Comparison of ENCODE assay signal across 6 cellular contexts in the genomic region with DNA sequence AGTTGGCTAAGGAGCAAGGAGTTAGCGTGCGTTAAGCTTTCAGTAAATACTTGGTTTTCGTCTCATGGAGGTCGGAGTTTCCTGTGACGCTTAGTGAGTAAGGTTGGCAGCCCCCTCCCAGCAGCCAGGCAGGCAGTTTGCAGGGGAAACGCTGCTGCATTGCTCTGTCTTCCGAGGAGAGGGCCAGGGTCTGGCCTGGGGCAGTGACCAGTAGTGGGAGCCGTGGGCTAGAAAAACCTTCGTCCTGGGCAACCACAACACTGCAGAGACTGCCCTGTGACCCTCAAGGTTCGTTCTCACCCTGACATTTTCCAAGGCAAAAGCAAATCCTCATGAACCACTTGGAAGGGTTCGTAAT. TPM values are rescaled to one million over a fixed set of nuclear protein-coding genes. Genes with fewer than 3 reads are reported as not detected.
DNase-seq lines count a peak whose midpoint lies in the region; ATAC-seq and TF ChIP-seq lines count a peak whose summit lies in the region.

No MANE protein-coding gene starts in this region.

- POLR2A ChIA-PET in CD4-positive, alpha-beta T cell (lab: Charles Lee), result interaction anchor here (0.8 to 3.3 kb wide), 12 partner anchors 10 to 1077 kb away, joined by 3 to 18 read pairs (median 6); a partner anchor contains a TSS

- H3K4me3 Mint-ChIP-seq in CD4-positive, alpha-beta T cell, result peak overlapping the region; percentile 98

- no peaks in the 10 kb centered on the region for H3K9me2 ChIP-seq in Karpas-422 (replicated peaks; ENCODE audit: insufficient read depth, low read length)

- no peaks in the 10 kb centered on the region for H3K27me3 Mint-ChIP-seq in CD4-positive, alpha-beta T cell

- no peak for TF ChIP-seq POLR2A in spleen (IDR thresholded peaks at IDR 0.05)

- peaks cover 19% of the 10 kb centered on the region for H3K36me3 Mint-ChIP-seq in CD4-positive, alpha-beta T cell (ENCODE audit: low read depth)

- H3K4me1 ChIP-seq in Karpas-422 (ENCODE audit: low read length), result peaks cover 49% of the 10 kb centered on the region
- peaks cover 4 to 7% of the 10 kb centered on the region in 2 donors for H3K4me1 ChIP-seq in esophagus (ENCODE audit: control insufficient read depth in 2 of 2, insufficient read depth in 2 of 2, low read length in 1 of 2)
- peaks cover 40 to 93% (median 81%) of the 10 kb centered on the region in 6 donors for H3K4me1 ChIP-seq in spleen

- H3K27me3 ChIP-seq in CD4-positive, alpha-beta T cell (ENCODE audit: control insufficient read depth, insufficient read depth, low read length), result no peaks in the 10 kb centered on the region
- H3K27me3 ChIP-seq in Karpas-422 (ENCODE audit: low read length) (no peaks in the 10 kb centered on the region), esophagus (ENCODE audit: control insufficient read depth in 1 of 2, insufficient read depth in 2 of 2, low read length in 2 of 2) (no peaks in the 10 kb centered on the region), spleen (replicated peaks in 1 of 7) (no peaks in the 10 kb centered on the region)

- H3K27ac ChIP-seq in CD4-positive, alpha-beta T cell (ENCODE audit: low read depth, low read length), result peak overlapping the region; percentile 75
- H3K27ac ChIP-seq in Karpas-422 (ENCODE audit: low read length) (no peak overlapping the region), esophagus (ENCODE audit: low read depth in 2 of 2, low read length in 1 of 2) (peak overlapping the region; percentile 84 to 95), spleen (peak overlapping the region; percentile 84 to 98 (median 94))

- H3K27ac Mint-ChIP-seq in CD4-positive, alpha-beta T cell, result peak overlapping the region; percentile 98

- no peaks in the 10 kb centered on the region for H3K9me3 ChIP-seq in CD4-positive, alpha-beta T cell (ENCODE audit: control insufficient read depth, low read length)
- H3K9me3 ChIP-seq in Karpas-422 (ENCODE audit: low read length) (no peaks in the 10 kb centered on the region), esophagus (ENCODE audit: control insufficient read depth in 2 of 2, insufficient read depth in 1 of 2, low read depth in 1 of 2, low read length in 1 of 2) (no peaks in the 10 kb centered on the region), spleen (no peaks in the 10 kb centered on the region)

- H3K4me2 ChIP-seq in Karpas-422 (ENCODE audit: low read depth, low read length, poor library complexity, severe bottlenecking), result peak overlapping the region; percentile 90

- WGBS in esophagus, 2 donors, result 3% methylated on average over 11 of the region's 11 CpGs
- WGBS in spleen, 5 donors, result 4 to 6% (median 5%) methylated on average over 11 of the region's 11 CpGs

- DNase-seq in CD4-positive, alpha-beta T cell, result no peak
- DNase-seq in Karpas-422 (no peak), spleen (no peak), NCI-H69 (lab: John Stamatoyannopoulos, UW) (no peak)

- H3K4me1 Mint-ChIP-seq in CD4-positive, alpha-beta T cell (ENCODE audit: low read depth), result peaks cover 42% of the 10 kb centered on the region

- intact Hi-C loops in CD4-positive, alpha-beta T cell (cut with DNase I, micrococcal nuclease), result loop anchor here (1.0 to 10.0 kb wide), 10 partner anchors 41 to 922 kb away; a partner anchor contains a TSS
- intact Hi-C loops in spleen (cut with DNase I; ENCODE audit: low total_unique reads), result loop anchor here (5.0 kb wide), 1 partner anchor 40 kb away; a partner anchor contains a TSS

- H3K9ac ChIP-seq in Karpas-422 (ENCODE audit: low read length), result peak overlapping the region; percentile 97

- H3K79me2 ChIP-seq in Karpas-422 (ENCODE audit: low read length), result peaks cover 43% of the 10 kb centered on the region

- peaks cover 31% of the 10 kb centered on the region for H4K20me1 ChIP-seq in Karpas-422 (ENCODE audit: insufficient read depth, low read depth, low read length)

- H2AFZ ChIP-seq in Karpas-422 (ENCODE audit: low read length), result peak overlapping the region; percentile 56; the same call in 1 of the 2 replicates

- no peaks in the 10 kb centered on the region for H3K9me3 Mint-ChIP-seq in CD4-positive, alpha-beta T cell

- H3K36me3 ChIP-seq in Karpas-422 (ENCODE audit: insufficient read depth, low read length), result no peaks in the 10 kb centered on the region
- H3K36me3 ChIP-seq in esophagus (ENCODE audit: control insufficient read depth in 2 of 2, insufficient read depth in 2 of 2, low read length in 1 of 2), result peaks cover 0 to 3% of the 10 kb centered on the region in 2 donors
- H3K36me3 ChIP-seq in spleen, result peaks cover 0 to 14% (median 0%) of the 10 kb centered on the region in 6 donors

- ATAC-seq in CD4-positive, alpha-beta T cell (ENCODE audit: poor library complexity), result no peak
- ATAC-seq in HG03025 (IDR thresholded peaks at IDR 0.05; ENCODE audit: low FRiP score, unreplicated experiment), result no peak

- TF ChIP-seq CTCF in CD4-positive, alpha-beta T cell (IDR thresholded peaks at IDR 0.05), result no peak
- no peak for TF ChIP-seq CTCF in spleen (IDR thresholded peaks at IDR 0.05 in 8 of 11, conservative IDR thresholded peaks at IDR 0.05 in 3 of 11)

- H3K4me3 ChIP-seq in Karpas-422 (ENCODE audit: low read length) (peak overlapping the region; percentile 75), esophagus (ENCODE audit: low read depth in 1 of 2, low read length in 2 of 2) (peak overlapping the region; percentile 67 to 98), spleen (peak overlapping the region; percentile 75 to 99 (median 92))

- CTCF ChIA-PET in CD4-positive, alpha-beta T cell (lab: Charles Lee), result interaction anchor here (0.8 to 2.6 kb wide), 3 partner anchors 35 to 190 kb away, joined by 3 to 11 read pairs (median 6); a partner anchor contains a TSS

RNA-seq across cellular contexts. Expression of a gene that starts 0.4 kb away (rescaled TPM):
- total RNA-seq in CD4-positive, alpha-beta T cell, result 10 to 100 TPM; 51.3 to 57.7 TPM
- 15.1 and 28.1 TPM in 2 replicates for total RNA-seq in Karpas-422 (2014; rRNA removed; shearing (Covaris generic); ENCODE audit: low replicate concordance)
- polyA plus RNA-seq in esophagus (10 to 100 TPM; 16.6 to 32.2 TPM), spleen (10 to 100 TPM; 59.4 to 83.9 (median 78.6) TPM)
- 10 to 100 TPM; 38.2 to 76.8 (median 56.6) TPM for total RNA-seq in spleen

RNA-seq across cellular contexts. Expression of a gene that starts 0.6 kb away (rescaled TPM):
- total RNA-seq in CD4-positive, alpha-beta T cell, result 100 to 1,000 TPM; 130 to 131 TPM
- total RNA-seq in Karpas-422 (2014; rRNA removed; shearing (Covaris generic); ENCODE audit: low replicate concordance), result 48.8 and 76.6 TPM in 2 replicates
- polyA plus RNA-seq in esophagus (100 to 1,000 TPM in 1 of 2 donors, 10 to 100 TPM in 1; 82.3 to 147 TPM), spleen (100 to 1,000 TPM; 112 to 249 (median 203) TPM)
- 100 to 1,000 TPM; 154 to 212 (median 179) TPM for total RNA-seq in spleen

RNA-seq across cellular contexts. Expression of a gene that starts 40.7 kb away (rescaled TPM):
- total RNA-seq in CD4-positive, alpha-beta T cell, result 10 to 100 TPM; 17.6 to 19.2 TPM
- total RNA-seq in Karpas-422 (2014; rRNA removed; shearing (Covaris generic); ENCODE audit: low replicate concordance), result 5.8 and 21.1 TPM in 2 replicates
- polyA plus RNA-seq in esophagus, result 1 to 10 TPM; 6.8 to 8.0 TPM
- total RNA-seq in spleen, result 10 to 100 TPM; 13.6 to 26.3 (median 17.0) TPM
- 10 to 100 TPM in 1 of 3 donors, 1 to 10 TPM in 2; 6.3 to 15.4 (median 9.3) TPM for polyA plus RNA-seq in spleen

RNA-seq across cellular contexts. Expression of a gene that starts 54.2 kb away (rescaled TPM):
- total RNA-seq in CD4-positive, alpha-beta T cell, result 10 to 100 TPM; 70.2 to 77.8 TPM
- total RNA-seq in Karpas-422 (2014; rRNA removed; shearing (Covaris generic); ENCODE audit: low replicate concordance), result 17.3 and 20.8 TPM in 2 replicates
- polyA plus RNA-seq in esophagus, result 10 to 100 TPM; 10.0 to 17.8 TPM
- 10 to 100 TPM; 18.3 to 58.3 (median 37.9) TPM for total RNA-seq in spleen
- polyA plus RNA-seq in spleen, result 10 to 100 TPM; 11.5 to 26.5 (median 19.1) TPM
